Comparison of ENCODE assay signal across 21 cellular contexts in the genomic region with DNA sequence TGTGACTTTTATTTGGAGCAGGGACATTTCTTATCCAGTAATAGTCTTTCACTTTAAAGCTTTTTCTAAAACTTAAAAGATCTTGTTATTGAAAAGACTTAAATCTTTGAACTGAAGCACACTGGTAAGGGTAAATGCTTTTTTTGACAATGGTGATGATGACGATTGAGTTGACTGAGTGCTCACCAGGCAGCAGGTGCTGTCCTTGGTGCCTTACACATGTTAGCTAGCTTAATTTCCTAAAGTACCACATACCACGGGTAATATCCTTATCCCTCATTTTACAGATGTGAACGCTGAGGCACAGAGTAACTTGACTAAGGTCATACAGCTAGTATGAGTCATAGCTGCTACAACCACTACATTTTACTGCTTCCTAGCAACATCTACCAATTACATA.
DNase-seq lines count a peak whose midpoint lies in the region; ATAC-seq, FAIRE-seq and TF ChIP-seq lines count a peak whose summit lies in the region.
"Had no signal": no experiment of that assay in that cellular context is flagged by ENCODE, and none has a peak within 500 bp of the region (broad histone marks: within the 10 kb centered on the region; RNA-seq: fewer than 3 reads in every experiment).

No MANE protein-coding gene starts in this region.

- no peaks in the 10 kb centered on the region for H3K9me3 ChIP-seq in A549
- H3K9me3 ChIP-seq: BE2C; BLaER1 treated with 17β-estradiol and CSF1 and Interleukin-3, amounts not matched to agents 10 nM and 100 nM had no signal

- POLR2A ChIA-PET in A549 (lab: Yijun Ruan, JAX): no interaction called here

- 0% methylated on average over 3 of the region's 3 CpGs for WGBS in A549 (ENCODE audit: missing lambda C conversion rate)

- H3K36me3 ChIP-seq in GM23338 (ENCODE audit: insufficient read depth): no peaks in the 10 kb centered on the region
- H3K36me3 ChIP-seq: BE2C; BLaER1 treated with 17β-estradiol and CSF1 and Interleukin-3, amounts not matched to agents 10 nM and 100 nM had no signal

- no peaks in the 10 kb centered on the region for H3K79me2 ChIP-seq in GM23338 (replicated peaks; ENCODE audit: insufficient read depth)

- TF ChIP-seq EP300 in A549 (IDR thresholded peaks at IDR 0.05): no peak

- peak; percentile 23 for FAIRE-seq in A549 (lab: Jason Lieb, UNC)
- FAIRE-seq: D721Med, G401.6, GM12892, H1 had no signal

- H2AFZ ChIP-seq in GM23338: no peak overlapping the region

- no peaks in the 10 kb centered on the region for H3K4me1 ChIP-seq in A549
- no peaks in the 10 kb centered on the region for H3K4me1 ChIP-seq in GM23338 (ENCODE audit: insufficient read depth)
- H3K4me1 ChIP-seq: BE2C; BLaER1 treated with 17β-estradiol and CSF1 and Interleukin-3, amounts not matched to agents 10 nM and 100 nM had no signal

- H3K4me1 Mint-ChIP-seq in GM23338 (no peaks in the 10 kb centered on the region), type B pancreatic cell (ENCODE audit: unreplicated experiment) (peaks cover 12% of the 10 kb centered on the region)
- no peaks in the 10 kb centered on the region for H3K4me1 Mint-ChIP-seq in activated T-cell treated with anti-CD3 and anti-CD28 coated beads, Interleukin-2, amount 50 U/mL, for 4 hours (ENCODE audit: low read depth)
- H3K4me1 Mint-ChIP-seq: CD14-positive monocyte; CD8-positive, alpha-beta memory T cell had no signal

- no peaks in the 10 kb centered on the region for H3K9me3 Mint-ChIP-seq in GM23338
- H3K9me3 Mint-ChIP-seq in activated T-cell treated with anti-CD3 and anti-CD28 coated beads, Interleukin-2, amount 50 U/mL, for 4 hours: no peaks in the 10 kb centered on the region
- no peaks in the 10 kb centered on the region for H3K9me3 Mint-ChIP-seq in type B pancreatic cell
- H3K9me3 Mint-ChIP-seq: CD4-positive, alpha-beta T cell had no signal

- no peak overlapping the region for H3K4me3 Mint-ChIP-seq in GM23338
- no peak overlapping the region for H3K4me3 Mint-ChIP-seq in activated T-cell treated with anti-CD3 and anti-CD28 coated beads, Interleukin-2, amount 50 U/mL, for 4 hours
- no peak overlapping the region for H3K4me3 Mint-ChIP-seq in type B pancreatic cell
- H3K4me3 Mint-ChIP-seq: CD14-positive monocyte; CD4-positive, alpha-beta T cell; CD8-positive, alpha-beta memory T cell had no signal

- H3F3A ChIP-seq in GM23338 (replicated peaks; ENCODE audit: low read depth): no peaks in the 10 kb centered on the region

- no peaks in the 10 kb centered on the region for H3K9me2 ChIP-seq in GM23338 (ENCODE audit: insufficient read depth)

- H3K27me3 ChIP-seq in GM23338 (ENCODE audit: insufficient read depth): no peaks in the 10 kb centered on the region
- H3K27me3 ChIP-seq: BE2C; BLaER1 treated with 17β-estradiol and CSF1 and Interleukin-3, amounts not matched to agents 10 nM and 100 nM had no signal

- 0 out of 2 replicates have a peak, but pooled peaks cover 3% of the 10 kb centered on the region for H4K20me1 ChIP-seq in GM23338 (replicated peaks; ENCODE audit: insufficient read depth)
- H4K20me1 ChIP-seq: BLaER1 treated with 17β-estradiol and CSF1 and Interleukin-3, amounts not matched to agents 10 nM and 100 nM had no signal

- H3K27ac Mint-ChIP-seq in GM23338: no peak overlapping the region
- H3K27ac Mint-ChIP-seq in type B pancreatic cell: no peak overlapping the region
- H3K27ac Mint-ChIP-seq: CD14-positive monocyte; CD4-positive, alpha-beta T cell; CD8-positive, alpha-beta memory T cell had no signal

- no peak for ATAC-seq in A549
- no peak for ATAC-seq in GM23338
- ATAC-seq in activated T-cell treated with anti-CD3 and anti-CD28 coated beads, Interleukin-2, amount 50 U/mL, for 4 hours: no peak
- ATAC-seq in HG03342 (IDR thresholded peaks at IDR 0.05; ENCODE audit: unreplicated experiment): no peak

- H3K27me3 Mint-ChIP-seq in GM23338 (ENCODE audit: insufficient read depth, low read depth, poor library complexity): peaks cover 2% of the 10 kb centered on the region
- H3K27me3 Mint-ChIP-seq in activated T-cell treated with anti-CD3 and anti-CD28 coated beads, Interleukin-2, amount 50 U/mL, for 4 hours (ENCODE audit: low read depth): peaks cover 2% of the 10 kb centered on the region
- H3K27me3 Mint-ChIP-seq in type B pancreatic cell: peaks cover 4% of the 10 kb centered on the region
- H3K27me3 Mint-ChIP-seq: CD8-positive, alpha-beta memory T cell had no signal

- H3K4me2 ChIP-seq in A549: no peak overlapping the region
- H3K4me2 ChIP-seq in GM23338: no peak overlapping the region
- H3K4me2 ChIP-seq: BLaER1 treated with 17β-estradiol and CSF1 and Interleukin-3, amounts not matched to agents 10 nM and 100 nM had no signal

- H3K36me3 Mint-ChIP-seq in GM23338 (ENCODE audit: low read depth) (no peaks in the 10 kb centered on the region), type B pancreatic cell (no peaks in the 10 kb centered on the region)
- H3K36me3 Mint-ChIP-seq in activated T-cell treated with anti-CD3 and anti-CD28 coated beads, Interleukin-2, amount 50 U/mL, for 4 hours (ENCODE audit: insufficient read depth): no peaks in the 10 kb centered on the region
- H3K36me3 Mint-ChIP-seq: CD14-positive monocyte; CD8-positive, alpha-beta memory T cell had no signal

- TF ChIP-seq POLR2A in A549 (IDR thresholded peaks at IDR 0.05; ENCODE audit: low read length): no peak

- CTCF ChIA-PET in A549 (lab: Yijun Ruan, JAX): no interaction called here

- no peak for TF ChIP-seq CTCF in A549 (IDR thresholded peaks at IDR 0.05)
- no peak for TF ChIP-seq CTCF in GM23338 (conservative IDR thresholded peaks at IDR 0.05; ENCODE audit: low read depth in 2 of 2)
- TF ChIP-seq CTCF in type B pancreatic cell (conservative IDR thresholded peaks at IDR 0.05): no peak

- H3K4me3 ChIP-seq in A549 (no peak overlapping the region), GM23338 (no peak overlapping the region)
- H3K4me3 ChIP-seq: BLaER1 treated with 17β-estradiol and CSF1 and Interleukin-3, amounts not matched to agents 10 nM and 100 nM had no signal

- DNase-seq in A549 (ENCODE audit: low read depth in 1 of 2, low spot score in 1 of 2) (no peak), GM23338 (ENCODE audit: low spot score) (no peak), HT1080 (ENCODE audit: low read depth) (peak; percentile 9), RKO (ENCODE audit: low spot score) (peak; percentile 7), NCI-H345 treated with DMSO at 0.1 percent for 48 hours (lab: John Stamatoyannopoulos, UW; ENCODE audit: unreplicated experiment) (no peak), type B pancreatic cell (ENCODE audit: extremely low spot score, unreplicated experiment) (no peak)
- no peak for DNase-seq in activated T-cell treated with anti-CD3 and anti-CD28 coated beads, Interleukin-2, amount 50 U/mL, for 4 hours
- DNase-seq: BE2C; CD4-positive, alpha-beta T cell; CD8-positive, alpha-beta memory T cell; DMS 273 treated with DMSO at 0.1 percent for 48 hours; DND-41; H7; HCEC 1CT had no signal

- H3K27ac ChIP-seq in A549 (no peak overlapping the region), GM23338 (ENCODE audit: low read depth) (no peak overlapping the region)
- H3K27ac ChIP-seq: BLaER1 treated with 17β-estradiol and CSF1 and Interleukin-3, amounts not matched to agents 10 nM and 100 nM had no signal

- TF ChIP-seq RAD21 in A549 (conservative IDR thresholded peaks at IDR 0.05 in 1 of 2, IDR thresholded peaks at IDR 0.05 in 1 of 2): no peak

TF ChIP-seq in A549, 52 proteins besides CTCF, POLR2A, EP300 and RAD21 (continues in another document):
- TF ChIP-seq BHLHE40 (IDR thresholded peaks at IDR 0.05; ENCODE audit: low read depth, low read length): no peak
- TF ChIP-seq, protein P1, sequence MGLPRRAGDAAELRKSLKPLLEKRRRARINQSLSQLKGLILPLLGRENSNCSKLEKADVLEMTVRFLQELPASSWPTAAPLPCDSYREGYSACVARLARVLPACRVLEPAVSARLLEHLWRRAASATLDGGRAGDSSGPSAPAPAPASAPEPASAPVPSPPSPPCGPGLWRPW (IDR thresholded peaks at IDR 0.05): no peak

TF ChIP-seq in GM23338, 12 proteins besides CTCF, POLR2A, EP300 and RAD21:
- TF ChIP-seq, protein P2, sequence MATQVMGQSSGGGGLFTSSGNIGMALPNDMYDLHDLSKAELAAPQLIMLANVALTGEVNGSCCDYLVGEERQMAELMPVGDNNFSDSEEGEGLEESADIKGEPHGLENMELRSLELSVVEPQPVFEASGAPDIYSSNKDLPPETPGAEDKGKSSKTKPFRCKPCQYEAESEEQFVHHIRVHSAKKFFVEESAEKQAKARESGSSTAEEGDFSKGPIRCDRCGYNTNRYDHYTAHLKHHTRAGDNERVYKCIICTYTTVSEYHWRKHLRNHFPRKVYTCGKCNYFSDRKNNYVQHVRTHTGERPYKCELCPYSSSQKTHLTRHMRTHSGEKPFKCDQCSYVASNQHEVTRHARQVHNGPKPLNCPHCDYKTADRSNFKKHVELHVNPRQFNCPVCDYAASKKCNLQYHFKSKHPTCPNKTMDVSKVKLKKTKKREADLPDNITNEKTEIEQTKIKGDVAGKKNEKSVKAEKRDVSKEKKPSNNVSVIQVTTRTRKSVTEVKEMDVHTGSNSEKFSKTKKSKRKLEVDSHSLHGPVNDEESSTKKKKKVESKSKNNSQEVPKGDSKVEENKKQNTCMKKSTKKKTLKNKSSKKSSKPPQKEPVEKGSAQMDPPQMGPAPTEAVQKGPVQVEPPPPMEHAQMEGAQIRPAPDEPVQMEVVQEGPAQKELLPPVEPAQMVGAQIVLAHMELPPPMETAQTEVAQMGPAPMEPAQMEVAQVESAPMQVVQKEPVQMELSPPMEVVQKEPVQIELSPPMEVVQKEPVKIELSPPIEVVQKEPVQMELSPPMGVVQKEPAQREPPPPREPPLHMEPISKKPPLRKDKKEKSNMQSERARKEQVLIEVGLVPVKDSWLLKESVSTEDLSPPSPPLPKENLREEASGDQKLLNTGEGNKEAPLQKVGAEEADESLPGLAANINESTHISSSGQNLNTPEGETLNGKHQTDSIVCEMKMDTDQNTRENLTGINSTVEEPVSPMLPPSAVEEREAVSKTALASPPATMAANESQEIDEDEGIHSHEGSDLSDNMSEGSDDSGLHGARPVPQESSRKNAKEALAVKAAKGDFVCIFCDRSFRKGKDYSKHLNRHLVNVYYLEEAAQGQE (IDR thresholded peaks at IDR 0.05; ENCODE audit: unreplicated experiment): peak; percentile 52
- no peak for TF ChIP-seq POLR2AphosphoS5 (IDR thresholded peaks at IDR 0.05; ENCODE audit: low read depth)

Comparison
In these comparisons a context has a peak if more than half of its experiments do, and no peak if none do; other contexts are left out.
1. DNase-seq: peak in HT1080 (single experiment) and RKO (single experiment); none in A549 (0 of 2), GM23338 (single experiment), activated T-cell treated with anti-CD3 and anti-CD28 coated beads, Interleukin-2, amount 50 U/mL, for 4 hours (single experiment), NCI-H345 treated with DMSO at 0.1 percent for 48 hours (single experiment) and type B pancreatic cell (single experiment).